Comparison of ENCODE assay signal across 23 cellular contexts in genomic region chr2:10476723-10477442, GRCh38. TPM values are rescaled to one million over a fixed set of nuclear protein-coding genes. Genes with fewer than 3 reads are reported as not detected.
A peak's percentile ranks its signal among the peaks of the same experiment; 100 is the strongest.
DNase-seq lines count a peak whose midpoint lies in the region; ATAC-seq and TF ChIP-seq lines count a peak whose summit lies in the region.
"Had no signal": no experiment of that assay in that cellular context is flagged by ENCODE, and none has a peak within 500 bp of the region (broad histone marks: within the 10 kb centered on the region; RNA-seq: fewer than 3 reads in every experiment).

No MANE protein-coding gene starts in this region.

- ATAC-seq in stimulated activated effector memory CD8-positive, alpha-beta T cell treated with anti-CD3 and anti-CD28 coated beads, Interleukin-12 subunit alpha, Interleukin-12 subunit beta, amount 100 ng/mL, for 72 hours: no peak
- ATAC-seq: left lung had no signal

- peak overlapping the region; percentile 26 for H3K27ac Mint-ChIP-seq in stimulated activated effector memory CD8-positive, alpha-beta T cell treated with anti-CD3 and anti-CD28 coated beads, Interleukin-12 subunit alpha, Interleukin-12 subunit beta, amount 100 ng/mL, for 72 hours

- TF ChIP-seq POLR2A in Peyer's patch (IDR thresholded peaks at IDR 0.05): no peak

- H3K4me3 Mint-ChIP-seq in stimulated activated effector memory CD8-positive, alpha-beta T cell treated with anti-CD3 and anti-CD28 coated beads, Interleukin-12 subunit alpha, Interleukin-12 subunit beta, amount 100 ng/mL, for 72 hours: no peak overlapping the region
- H3K4me3 Mint-ChIP-seq: B cell had no signal

- no peak overlapping the region for H3K4me3 ChIP-seq in Peyer's patch
- H3K4me3 ChIP-seq: coronary artery, esophagus muscularis mucosa, left lung, prostate gland, suprapubic skin had no signal

- no peaks in the 10 kb centered on the region for H3K36me3 ChIP-seq in Peyer's patch
- H3K36me3 ChIP-seq: esophagus muscularis mucosa, left lung, prostate gland, suprapubic skin, WERI-Rb-1 had no signal

- H3K36me3 Mint-ChIP-seq in stimulated activated effector memory CD8-positive, alpha-beta T cell treated with anti-CD3 and anti-CD28 coated beads, Interleukin-12 subunit alpha, Interleukin-12 subunit beta, amount 100 ng/mL, for 72 hours: no peaks in the 10 kb centered on the region
- H3K36me3 Mint-ChIP-seq: naive B cell had no signal

- no peak for TF ChIP-seq CTCF in Peyer's patch (IDR thresholded peaks at IDR 0.05)

- H3K4me1 Mint-ChIP-seq in stimulated activated effector memory CD8-positive, alpha-beta T cell treated with anti-CD3 and anti-CD28 coated beads, Interleukin-12 subunit alpha, Interleukin-12 subunit beta, amount 100 ng/mL, for 72 hours: peaks cover 26% of the 10 kb centered on the region

- H3K9me3 ChIP-seq in Peyer's patch: no peaks in the 10 kb centered on the region
- H3K9me3 ChIP-seq: esophagus muscularis mucosa, left lung, prostate gland, suprapubic skin had no signal

- H3K4me1 ChIP-seq in Peyer's patch: no peaks in the 10 kb centered on the region
- H3K4me1 ChIP-seq: esophagus muscularis mucosa, left lung, prostate gland, suprapubic skin had no signal

- H3K27me3 ChIP-seq in Peyer's patch: no peaks in the 10 kb centered on the region
- H3K27me3 ChIP-seq: left lung had no signal

- DNase-seq in activated effector memory CD4-positive, alpha-beta T cell treated with anti-CD3 and anti-CD28 coated beads, Interleukin-2, amount 50 U/mL, for 16 hours: peak; percentile 42
- no peak for DNase-seq in activated effector memory CD4-positive, alpha-beta T cell treated with Interleukin-2 at 50 U/mL for 16 hours
- DNase-seq in Peyer's patch (peak in 2 of 3 donors; percentile 21 to 22), mesenteric fat pad (ENCODE audit: low spot score) (peak; percentile 86), NCI-H2196 treated with DMSO at 0.1 percent for 48 hours (lab: John Stamatoyannopoulos, UW; ENCODE audit: unreplicated experiment) (no peak), NCI-H187 (lab: John Stamatoyannopoulos, UW) (no peak), HK-2 (ENCODE audit: unreplicated experiment) (no peak)
- no peak for DNase-seq in stimulated activated effector memory CD8-positive, alpha-beta T cell treated with anti-CD3 and anti-CD28 coated beads, Interleukin-12 subunit alpha, Interleukin-12 subunit beta, amount 100 ng/mL, for 72 hours (ENCODE audit: low spot score in 2 of 2)
- DNase-seq: activated naive CD4-positive, alpha-beta T cell treated with Interleukin-2 at 50 U/mL for 16 hours; activated T-cell treated with anti-CD3 and anti-CD28 coated beads for 4 hours; amygdala; EL; hypothalamus; naive B cell; NCI-H1105; NCI-H2081; WERI-Rb-1 had no signal

- H3K27ac ChIP-seq in Peyer's patch: no peak overlapping the region
- H3K27ac ChIP-seq: coronary artery, esophagus muscularis mucosa, left lung, prostate gland, suprapubic skin had no signal

- H3K9me3 Mint-ChIP-seq in stimulated activated effector memory CD8-positive, alpha-beta T cell treated with anti-CD3 and anti-CD28 coated beads, Interleukin-12 subunit alpha, Interleukin-12 subunit beta, amount 100 ng/mL, for 72 hours: no peaks in the 10 kb centered on the region

RNA-seq across cellular contexts. Expression of gene ODC1, which starts 28.8 kb away (rescaled TPM):
- total RNA-seq in Peyer's patch: 10 to 100 TPM; 31.5 to 91.6 (median 55.6) TPM
- total RNA-seq in mesenteric fat pad: 32.8 TPM

Comparison
In these comparisons a context has a peak if more than half of its experiments do, and no peak if none do; other contexts are left out.
1. DNase-seq: peak in activated effector memory CD4-positive, alpha-beta T cell treated with anti-CD3 and anti-CD28 coated beads, Interleukin-2, amount 50 U/mL, for 16 hours (single experiment), Peyer's patch (2 of 3) and mesenteric fat pad (single experiment); none in activated effector memory CD4-positive, alpha-beta T cell treated with Interleukin-2 at 50 U/mL for 16 hours (single experiment), stimulated activated effector memory CD8-positive, alpha-beta T cell treated with anti-CD3 and anti-CD28 coated beads, Interleukin-12 subunit alpha, Interleukin-12 subunit beta, amount 100 ng/mL, for 72 hours (0 of 2), NCI-H2196 treated with DMSO at 0.1 percent for 48 hours (single experiment), NCI-H187 (0 of 2) and HK-2 (single experiment).